Comparison of ENCODE assay signal across 8 cellular contexts in the genomic region with DNA sequence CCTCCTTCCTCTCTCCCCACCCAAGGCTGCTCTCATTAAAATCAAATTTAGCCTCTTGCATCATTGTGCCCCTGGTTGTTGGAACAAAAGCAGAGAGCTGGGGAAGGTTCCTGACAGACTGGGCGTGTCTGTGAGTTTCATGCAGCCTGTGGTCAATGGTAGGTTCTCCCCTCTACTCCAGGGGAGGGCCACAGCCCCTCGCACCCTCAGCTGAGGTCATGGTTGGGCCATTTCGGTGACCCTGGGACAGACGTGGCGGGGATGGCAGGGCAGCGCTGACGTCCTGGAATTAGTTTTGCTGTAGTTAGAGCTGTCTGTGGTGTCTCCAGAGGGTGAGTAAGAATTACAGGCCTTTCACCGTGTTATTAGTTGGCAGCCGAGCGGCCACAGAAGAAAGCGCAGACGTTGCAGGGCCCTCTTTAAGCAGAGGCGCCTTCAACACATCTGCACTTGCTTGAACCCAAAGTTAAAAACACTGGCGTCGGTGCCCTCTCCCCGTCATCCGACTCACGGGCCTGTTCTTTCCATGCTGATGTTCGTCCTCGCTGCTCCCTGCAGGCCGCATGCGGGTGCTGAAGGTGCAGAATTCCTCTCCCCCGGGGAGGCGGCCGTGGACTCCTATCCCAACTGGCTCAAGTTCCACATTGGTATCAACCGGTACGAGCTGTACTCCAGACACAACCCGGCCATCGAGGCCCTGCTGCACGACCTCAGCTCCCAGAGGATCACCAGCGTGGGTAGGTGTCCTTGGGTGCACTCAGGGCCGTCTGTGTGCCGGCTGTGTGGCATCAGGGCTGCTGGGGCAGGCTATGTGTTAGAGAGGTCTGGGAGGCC. TPM values are rescaled to one million over a fixed set of nuclear protein-coding genes. Genes with fewer than 3 reads are reported as not detected.
DNase-seq lines count a peak whose midpoint lies in the region; ATAC-seq and TF ChIP-seq lines count a peak whose summit lies in the region.
"Had no signal": no experiment of that assay in that cellular context is flagged by ENCODE, and none has a peak within 500 bp of the region (broad histone marks: within the 10 kb centered on the region; RNA-seq: fewer than 3 reads in every experiment).

No MANE protein-coding gene starts in this region.

- TF ChIP-seq CTCF in astrocyte of the cerebellum (IDR thresholded peaks at IDR 0.05; ENCODE audit: low read depth, low read length, missing control alignments) = no peak
- no peak for TF ChIP-seq CTCF in suprapubic skin (IDR thresholded peaks at IDR 0.05)

- H3K9ac ChIP-seq in HUES48 (ENCODE audit: low read depth, low read length) (no peak overlapping the region), Karpas-422 (ENCODE audit: low read length) (no peak overlapping the region)

- peaks cover 16% of the 10 kb centered on the region for H3K4me1 ChIP-seq in HUES48 (ENCODE audit: control insufficient read depth, insufficient read depth, low read length)
- peaks cover 49% of the 10 kb centered on the region for H3K4me1 ChIP-seq in suprapubic skin
- H3K4me1 ChIP-seq in Karpas-422 (ENCODE audit: low read length) = no peaks in the 10 kb centered on the region

- H3K4me3 ChIP-seq in HUES48 (ENCODE audit: low read depth, low read length) (peak overlapping the region; percentile 70), astrocyte of the cerebellum (ENCODE audit: low read depth, low read length) (peak overlapping the region; percentile 97), suprapubic skin (peak overlapping the region; percentile 82), Karpas-422 (ENCODE audit: low read length) (no peak overlapping the region)

- H3K36me3 ChIP-seq in HUES48 (ENCODE audit: control insufficient read depth, insufficient read depth, low read length) (peaks cover 49% of the 10 kb centered on the region), suprapubic skin (peaks cover 41% of the 10 kb centered on the region), Karpas-422 (ENCODE audit: insufficient read depth, low read length) (no peaks in the 10 kb centered on the region)

- DNase-seq in astrocyte of the cerebellum (ENCODE audit: low read depth) = no peak
- DNase-seq in kidney tubule cell (ENCODE audit: low spot score) = peak; percentile 51
- no peak for DNase-seq in suprapubic skin (ENCODE audit: low spot score in 2 of 2)
- no peak for DNase-seq in stimulated activated naive CD8-positive, alpha-beta T cell treated with anti-CD3 and anti-CD28 coated beads, Interleukin-15, amount 100 ng/mL, for 72 hours
- no peak for DNase-seq in Karpas-422
- DNase-seq: NCI-H82 had no signal

- H3K79me2 ChIP-seq in Karpas-422 (ENCODE audit: low read length) = no peaks in the 10 kb centered on the region

- H3K27ac ChIP-seq in HUES48 (ENCODE audit: low read depth, low read length) (peak overlapping the region; percentile 13), suprapubic skin (no peak overlapping the region), Karpas-422 (ENCODE audit: low read length) (no peak overlapping the region)

- no peaks in the 10 kb centered on the region for H4K20me1 ChIP-seq in Karpas-422 (ENCODE audit: insufficient read depth, low read depth, low read length)

- H3K4me1 Mint-ChIP-seq in stimulated activated naive CD8-positive, alpha-beta T cell treated with anti-CD3 and anti-CD28 coated beads, Interleukin-15, amount 100 ng/mL, for 72 hours = peaks cover 5% of the 10 kb centered on the region

- H3K4me2 ChIP-seq in Karpas-422 (ENCODE audit: low read depth, low read length, poor library complexity, severe bottlenecking) = no peak overlapping the region

- TF ChIP-seq EP300 in suprapubic skin (IDR thresholded peaks at IDR 0.05) = no peak

- H3K9me2 ChIP-seq in Karpas-422 (replicated peaks; ENCODE audit: insufficient read depth, low read length) = no peaks in the 10 kb centered on the region

- 73% methylated on average over 28 of the region's 33 CpGs for WGBS in suprapubic skin

- no peak for TF ChIP-seq POLR2A in suprapubic skin (IDR thresholded peaks at IDR 0.05)

- no peak for ATAC-seq in stimulated activated naive CD8-positive, alpha-beta T cell treated with anti-CD3 and anti-CD28 coated beads, Interleukin-15, amount 100 ng/mL, for 72 hours
- no peak for ATAC-seq in HG03565 (IDR thresholded peaks at IDR 0.05; ENCODE audit: unreplicated experiment)

- H3K4me3 Mint-ChIP-seq in stimulated activated naive CD8-positive, alpha-beta T cell treated with anti-CD3 and anti-CD28 coated beads, Interleukin-15, amount 100 ng/mL, for 72 hours = no peak overlapping the region

- H3K27me3 ChIP-seq in HUES48 (ENCODE audit: control insufficient read depth, insufficient read depth, low read length) (peaks cover 2% of the 10 kb centered on the region; the same call in 1 of the 2 replicates), suprapubic skin (no peaks in the 10 kb centered on the region), Karpas-422 (ENCODE audit: low read length) (no peaks in the 10 kb centered on the region)

- no peak overlapping the region for H2AFZ ChIP-seq in Karpas-422 (ENCODE audit: low read length)

- in situ Hi-C loops in astrocyte of the cerebellum (cut with HindIII; ENCODE audit: low sequenced_read_pairs) = no loop called here

- H3K27me3 Mint-ChIP-seq in stimulated activated naive CD8-positive, alpha-beta T cell treated with anti-CD3 and anti-CD28 coated beads, Interleukin-15, amount 100 ng/mL, for 72 hours = peaks cover 34% of the 10 kb centered on the region

- no peaks in the 10 kb centered on the region for H3K9me3 ChIP-seq in HUES48 (ENCODE audit: control insufficient read depth, insufficient read depth, low read length)
- H3K9me3 ChIP-seq in suprapubic skin = no peaks in the 10 kb centered on the region
- H3K9me3 ChIP-seq in Karpas-422 (ENCODE audit: low read length) = no peaks in the 10 kb centered on the region

- peak overlapping the region in 1 of 2 donors; percentile 59 for H3K27ac Mint-ChIP-seq in stimulated activated naive CD8-positive, alpha-beta T cell treated with anti-CD3 and anti-CD28 coated beads, Interleukin-15, amount 100 ng/mL, for 72 hours

- no peaks in the 10 kb centered on the region for H3K9me3 Mint-ChIP-seq in stimulated activated naive CD8-positive, alpha-beta T cell treated with anti-CD3 and anti-CD28 coated beads, Interleukin-15, amount 100 ng/mL, for 72 hours

RNA-seq across cellular contexts. Expression of a gene that starts 2.8 kb away (rescaled TPM):
- 10 to 100 TPM; 15.8 to 20.4 (median 18.7) TPM for total RNA-seq in suprapubic skin
- total RNA-seq in Karpas-422 (2014; rRNA removed; shearing (Covaris generic); ENCODE audit: low replicate concordance) = not detected in 2 replicates

Comparison
In these comparisons a context has a peak if more than half of its experiments do, and no peak if none do; other contexts are left out.
1. RNA of a gene that starts 2.8 kb away (total RNA-seq): 15.8 to 20.4 TPM in suprapubic skin; not detected in Karpas-422; every median in the first group is over 10 times any median in the second.